In the genomic region with DNA sequence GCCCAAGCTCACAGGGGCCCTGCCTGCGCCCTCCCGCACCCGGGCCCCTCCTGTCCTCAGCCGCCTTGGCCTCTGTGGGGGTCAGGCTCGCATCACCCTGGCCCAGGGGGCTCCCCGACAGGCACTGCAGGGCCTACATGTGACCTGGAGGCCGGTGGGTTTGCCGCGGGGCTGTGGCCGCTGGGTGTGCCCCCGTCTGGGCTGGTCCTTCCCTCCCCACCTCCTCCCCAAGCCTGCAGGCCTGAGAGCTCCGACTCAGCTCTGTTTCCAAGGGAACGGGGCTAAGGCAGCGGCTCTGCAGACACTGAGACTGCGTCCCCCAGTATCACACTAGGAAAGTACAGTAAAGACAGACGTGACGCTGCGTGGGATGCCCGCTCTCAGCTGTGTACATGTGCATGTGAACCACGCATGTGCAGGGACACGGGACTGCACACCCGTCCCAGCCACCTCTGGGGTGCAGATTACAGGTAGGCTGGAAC, we compare ENCODE assay signal across 1 cellular context.
TF ChIP-seq lines count a peak whose summit lies in the region.

No MANE protein-coding gene starts in this region.

TF ChIP-seq in HepG2, 621 proteins besides CTCF, POLR2A, EP300 and RAD21:
- TF ChIP-seq GFI1 (CRISPR knock-in tag; IDR thresholded peaks at IDR 0.05; ENCODE audit: borderline replicate concordance) (no peak), SETDB1 (CRISPR knock-in tag; IDR thresholded peaks at IDR 0.05; ENCODE audit: borderline replicate concordance) (no peak), CENPX (CRISPR knock-in tag; IDR thresholded peaks at IDR 0.05) (no peak), HOXD1 (CRISPR knock-in tag; IDR thresholded peaks at IDR 0.05) (no peak), NR2F1 (CRISPR knock-in tag; IDR thresholded peaks at IDR 0.05) (no peak), SRSF1 (optimal IDR thresholded peaks at IDR 0.05; ENCODE audit: low read depth, low read length) (no peak), MEIS2 (CRISPR knock-in tag; IDR thresholded peaks at IDR 0.05) (no peak), NFIC (IDR thresholded peaks at IDR 0.05; ENCODE audit: low read length) (no peak), PHF8 (CRISPR knock-in tag; IDR thresholded peaks at IDR 0.05) (no peak), ZFP90 (CRISPR knock-in tag; IDR thresholded peaks at IDR 0.05; ENCODE audit: borderline replicate concordance) (no peak), NFKBIZ (CRISPR knock-in tag; IDR thresholded peaks at IDR 0.05) (no peak), REXO4 (CRISPR knock-in tag; IDR thresholded peaks at IDR 0.05; ENCODE audit: borderline replicate concordance) (no peak), EEA1 (CRISPR knock-in tag; IDR thresholded peaks at IDR 0.05; ENCODE audit: borderline replicate concordance) (no peak), ZNF709 (CRISPR knock-in tag; IDR thresholded peaks at IDR 0.05) (no peak)
- TF ChIP-seq, protein P1, sequence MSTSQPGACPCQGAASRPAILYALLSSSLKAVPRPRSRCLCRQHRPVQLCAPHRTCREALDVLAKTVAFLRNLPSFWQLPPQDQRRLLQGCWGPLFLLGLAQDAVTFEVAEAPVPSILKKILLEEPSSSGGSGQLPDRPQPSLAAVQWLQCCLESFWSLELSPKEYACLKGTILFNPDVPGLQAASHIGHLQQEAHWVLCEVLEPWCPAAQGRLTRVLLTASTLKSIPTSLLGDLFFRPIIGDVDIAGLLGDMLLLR (CRISPR knock-in tag; IDR thresholded peaks at IDR 0.05): no peak
- TF ChIP-seq, protein P2, sequence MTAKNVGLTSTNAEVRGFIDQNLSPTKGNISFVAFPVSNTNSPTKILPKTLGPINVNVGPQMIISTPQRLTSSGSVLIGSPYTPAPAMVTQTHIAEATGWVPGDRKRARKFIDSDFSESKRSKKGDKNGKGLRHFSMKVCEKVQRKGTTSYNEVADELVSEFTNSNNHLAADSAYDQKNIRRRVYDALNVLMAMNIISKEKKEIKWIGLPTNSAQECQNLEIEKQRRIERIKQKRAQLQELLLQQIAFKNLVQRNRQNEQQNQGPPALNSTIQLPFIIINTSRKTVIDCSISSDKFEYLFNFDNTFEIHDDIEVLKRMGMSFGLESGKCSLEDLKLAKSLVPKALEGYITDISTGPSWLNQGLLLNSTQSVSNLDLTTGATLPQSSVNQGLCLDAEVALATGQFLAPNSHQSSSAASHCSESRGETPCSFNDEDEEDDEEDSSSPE (CRISPR knock-in tag; IDR thresholded peaks at IDR 0.05): no peak
- TF ChIP-seq, protein P3, sequence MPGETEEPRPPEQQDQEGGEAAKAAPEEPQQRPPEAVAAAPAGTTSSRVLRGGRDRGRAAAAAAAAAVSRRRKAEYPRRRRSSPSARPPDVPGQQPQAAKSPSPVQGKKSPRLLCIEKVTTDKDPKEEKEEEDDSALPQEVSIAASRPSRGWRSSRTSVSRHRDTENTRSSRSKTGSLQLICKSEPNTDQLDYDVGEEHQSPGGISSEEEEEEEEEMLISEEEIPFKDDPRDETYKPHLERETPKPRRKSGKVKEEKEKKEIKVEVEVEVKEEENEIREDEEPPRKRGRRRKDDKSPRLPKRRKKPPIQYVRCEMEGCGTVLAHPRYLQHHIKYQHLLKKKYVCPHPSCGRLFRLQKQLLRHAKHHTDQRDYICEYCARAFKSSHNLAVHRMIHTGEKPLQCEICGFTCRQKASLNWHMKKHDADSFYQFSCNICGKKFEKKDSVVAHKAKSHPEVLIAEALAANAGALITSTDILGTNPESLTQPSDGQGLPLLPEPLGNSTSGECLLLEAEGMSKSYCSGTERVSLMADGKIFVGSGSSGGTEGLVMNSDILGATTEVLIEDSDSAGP (CRISPR knock-in tag; IDR thresholded peaks at IDR 0.05; ENCODE audit: borderline replicate concordance): no peak
- TF ChIP-seq, protein P4, sequence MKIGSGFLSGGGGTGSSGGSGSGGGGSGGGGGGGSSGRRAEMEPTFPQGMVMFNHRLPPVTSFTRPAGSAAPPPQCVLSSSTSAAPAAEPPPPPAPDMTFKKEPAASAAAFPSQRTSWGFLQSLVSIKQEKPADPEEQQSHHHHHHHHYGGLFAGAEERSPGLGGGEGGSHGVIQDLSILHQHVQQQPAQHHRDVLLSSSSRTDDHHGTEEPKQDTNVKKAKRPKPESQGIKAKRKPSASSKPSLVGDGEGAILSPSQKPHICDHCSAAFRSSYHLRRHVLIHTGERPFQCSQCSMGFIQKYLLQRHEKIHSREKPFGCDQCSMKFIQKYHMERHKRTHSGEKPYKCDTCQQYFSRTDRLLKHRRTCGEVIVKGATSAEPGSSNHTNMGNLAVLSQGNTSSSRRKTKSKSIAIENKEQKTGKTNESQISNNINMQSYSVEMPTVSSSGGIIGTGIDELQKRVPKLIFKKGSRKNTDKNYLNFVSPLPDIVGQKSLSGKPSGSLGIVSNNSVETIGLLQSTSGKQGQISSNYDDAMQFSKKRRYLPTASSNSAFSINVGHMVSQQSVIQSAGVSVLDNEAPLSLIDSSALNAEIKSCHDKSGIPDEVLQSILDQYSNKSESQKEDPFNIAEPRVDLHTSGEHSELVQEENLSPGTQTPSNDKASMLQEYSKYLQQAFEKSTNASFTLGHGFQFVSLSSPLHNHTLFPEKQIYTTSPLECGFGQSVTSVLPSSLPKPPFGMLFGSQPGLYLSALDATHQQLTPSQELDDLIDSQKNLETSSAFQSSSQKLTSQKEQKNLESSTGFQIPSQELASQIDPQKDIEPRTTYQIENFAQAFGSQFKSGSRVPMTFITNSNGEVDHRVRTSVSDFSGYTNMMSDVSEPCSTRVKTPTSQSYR (CRISPR knock-in tag; IDR thresholded peaks at IDR 0.05; ENCODE audit: borderline replicate concordance): no peak
- TF ChIP-seq, protein P5, sequence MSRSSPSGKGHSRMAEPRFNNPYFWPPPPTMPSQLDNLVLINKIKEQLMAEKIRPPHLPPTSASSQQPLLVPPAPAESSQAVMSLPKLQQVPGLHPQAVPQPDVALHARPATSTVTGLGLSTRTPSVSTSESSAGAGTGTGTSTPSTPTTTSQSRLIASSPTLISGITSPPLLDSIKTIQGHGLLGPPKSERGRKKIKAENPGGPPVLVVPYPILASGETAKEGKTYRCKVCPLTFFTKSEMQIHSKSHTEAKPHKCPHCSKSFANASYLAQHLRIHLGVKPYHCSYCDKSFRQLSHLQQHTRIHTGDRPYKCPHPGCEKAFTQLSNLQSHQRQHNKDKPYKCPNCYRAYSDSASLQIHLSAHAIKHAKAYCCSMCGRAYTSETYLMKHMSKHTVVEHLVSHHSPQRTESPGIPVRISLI (CRISPR knock-in tag; IDR thresholded peaks at IDR 0.05; ENCODE audit: borderline replicate concordance): no peak
- TF ChIP-seq, protein P6, sequence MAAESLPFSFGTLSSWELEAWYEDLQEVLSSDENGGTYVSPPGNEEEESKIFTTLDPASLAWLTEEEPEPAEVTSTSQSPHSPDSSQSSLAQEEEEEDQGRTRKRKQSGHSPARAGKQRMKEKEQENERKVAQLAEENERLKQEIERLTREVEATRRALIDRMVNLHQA (CRISPR knock-in tag; IDR thresholded peaks at IDR 0.05): no peak
